Comparison of ENCODE assay signal across 8 cellular contexts in genomic region chr3:129162729-129163579, GRCh38. TPM values are rescaled to one million over a fixed set of nuclear protein-coding genes. Genes with fewer than 3 reads are reported as not detected.
A peak's percentile ranks its signal among the peaks of the same experiment; 100 is the strongest.
DNase-seq lines count a peak whose midpoint lies in the region; ATAC-seq and TF ChIP-seq lines count a peak whose summit lies in the region.

No MANE protein-coding gene starts in this region.

- peak overlapping the region; percentile 99 for H3K27ac Mint-ChIP-seq in central memory CD8-positive, alpha-beta T cell (ENCODE audit: low read depth)

- DNase-seq in DMS53 (lab: John Stamatoyannopoulos, UW), result peak; percentile 45
- DNase-seq in DMS53 treated with DMSO at 0.1 percent for 48 hours (lab: John Stamatoyannopoulos, UW; ENCODE audit: unreplicated experiment), result no peak
- peak; percentile 58 for DNase-seq in NB4 (ENCODE audit: low read depth)
- no peak for DNase-seq in central memory CD8-positive, alpha-beta T cell (ENCODE audit: low spot score in 2 of 2)
- DNase-seq in left colon, result no peak
- DNase-seq in dorsolateral prefrontal cortex, result no peak
- no peak for DNase-seq in head of caudate nucleus

- H3K4me3 Mint-ChIP-seq in central memory CD8-positive, alpha-beta T cell, result peak overlapping the region; percentile 99

- no peaks in the 10 kb centered on the region for H3K9me3 ChIP-seq in neutrophil

- H3K27ac ChIP-seq in neutrophil, result peak overlapping the region; percentile 100
- peak overlapping the region in 4 of 59 donors; percentile 97 to 98 (median 97) for H3K27ac ChIP-seq in dorsolateral prefrontal cortex

- peak overlapping the region; percentile 96 for H3K4me3 ChIP-seq in NB4 (ENCODE audit: low read depth, low read length)
- H3K4me3 ChIP-seq in neutrophil (ENCODE audit: low read depth in 1 of 2, low read length in 1 of 2), result peak overlapping the region in 1 of 2 experiments; percentile 93
- no peak overlapping the region for H3K4me3 ChIP-seq in dorsolateral prefrontal cortex

- TF ChIP-seq POLR2A in NB4 (IDR thresholded peaks at IDR 0.05; ENCODE audit: extremely low read depth, insufficient read length), result peak; percentile 13

- no peaks in the 10 kb centered on the region for H3K9me3 Mint-ChIP-seq in central memory CD8-positive, alpha-beta T cell

- peaks cover 45% of the 10 kb centered on the region for H3K36me3 Mint-ChIP-seq in central memory CD8-positive, alpha-beta T cell (ENCODE audit: insufficient read depth)

- H3K36me3 ChIP-seq in neutrophil, result peaks cover 34% of the 10 kb centered on the region

- peaks cover 35% of the 10 kb centered on the region for H3K4me1 Mint-ChIP-seq in central memory CD8-positive, alpha-beta T cell

- H3K27me3 ChIP-seq in neutrophil, result no peaks in the 10 kb centered on the region
- no peaks in the 10 kb centered on the region for H3K27me3 ChIP-seq in dorsolateral prefrontal cortex

- no peak for ATAC-seq in central memory CD8-positive, alpha-beta T cell (replicated peaks; ENCODE audit: extremely low read depth, poor library complexity, severe bottlenecking)
- ATAC-seq in left colon, result no peak

- H3K27me3 Mint-ChIP-seq in central memory CD8-positive, alpha-beta T cell, result no peaks in the 10 kb centered on the region

- intact Hi-C loops in left colon (cut with DNase I, micrococcal nuclease), result no loop called here
- intact Hi-C loops in dorsolateral prefrontal cortex (cut with DNase I), result no loop called here
- intact Hi-C loops in head of caudate nucleus (cut with DNase I), result no loop called here

- H3K4me1 ChIP-seq in neutrophil (ENCODE audit: control insufficient read depth in 1 of 2, insufficient read depth in 1 of 2, low read depth in 1 of 2, low read length in 1 of 2), result peaks cover 27 to 28% of the 10 kb centered on the region in 2 experiments

- TF ChIP-seq CTCF in NB4 (IDR thresholded peaks at IDR 0.05; ENCODE audit: low read depth, low read length) (peak; percentile 43), neutrophil (IDR thresholded peaks at IDR 0.05) (no peak), dorsolateral prefrontal cortex (IDR thresholded peaks at IDR 0.05 in 54 of 56, conservative IDR thresholded peaks at IDR 0.05 in 2 of 56; ENCODE audit: low read depth in 1 of 56, partially characterized antibody in 56 of 56) (no peak)

RNA-seq across cellular contexts. Expression of gene ISY1, which starts 2.1 kb away (rescaled TPM):
- total RNA-seq in left colon (10 to 100 TPM; 27.0 to 32.0 TPM), dorsolateral prefrontal cortex (10 to 100 TPM in 119 of 120 experiments, 1 to 10 TPM in 1; 9.5 to 31.1 (median 20.5) TPM)

RNA-seq across cellular contexts. Expression of gene CNBP, which starts 20.7 kb away (rescaled TPM):
- total RNA-seq in left colon (100 to 1,000 TPM; 205 to 247 TPM), dorsolateral prefrontal cortex (100 to 1,000 TPM; 173 to 277 (median 229) TPM)

RNA-seq across cellular contexts. Expression of gene RAB43, which starts 41.4 kb away (rescaled TPM):
- total RNA-seq in left colon (10 to 100 TPM; 28.7 to 30.4 TPM), dorsolateral prefrontal cortex (10 to 100 TPM in 92 of 120 experiments, 1 to 10 TPM in 28; 5.2 to 31.0 (median 13.0) TPM)

Comparison
In these comparisons a context has a peak if more than half of its experiments do, and no peak if none do; other contexts are left out.
1. DNase-seq: peak in DMS53 (single experiment) and NB4 (single experiment); none in DMS53 treated with DMSO at 0.1 percent for 48 hours (single experiment), central memory CD8-positive, alpha-beta T cell (0 of 2), left colon (0 of 2), dorsolateral prefrontal cortex (0 of 10) and head of caudate nucleus (0 of 42).